Comparison of ENCODE assay signal across 29 cellular contexts in genomic region chr7:48660482-48660881, GRCh38.
"Had no signal": no experiment of that assay in that cellular context is flagged by ENCODE, and none has a peak within 500 bp of the region (broad histone marks: within the 10 kb centered on the region; RNA-seq: fewer than 3 reads in every experiment).

No MANE protein-coding gene starts in this region.

- ATAC-seq: left cardiac atrium; mucosa of descending colon; naive thymus-derived CD4-positive, alpha-beta T cell; natural killer cell treated with Interleukin-12 subunit alpha and Interleukin-12 subunit beta and Interleukin-15 and Interleukin-18, amount 100 ng/mL, for 72 hours; pancreas; right cardiac atrium; stimulated activated memory B cell treated with anti-CD40 and anti-IgM and Interleukin-4, amounts not matched to agents 10 μg/mL and 1 μg/mL and 100 μg/mL, for 72 hours; stimulated activated naive CD8-positive, alpha-beta T cell treated with anti-CD3 and anti-CD28 coated beads, Interleukin-15, Interleukin-2, amounts not matched to agents 100 U/mL and 50 U/mL, for 24 hours had no signal

- H3K36me3 Mint-ChIP-seq: memory B cell; naive thymus-derived CD4-positive, alpha-beta T cell; natural killer cell treated with Interleukin-12 subunit alpha and Interleukin-12 subunit beta and Interleukin-15 and Interleukin-18, amount 100 ng/mL, for 72 hours; stimulated activated memory B cell treated with anti-CD40 and anti-IgM and Interleukin-4, amounts not matched to agents 10 μg/mL and 1 μg/mL and 100 μg/mL, for 72 hours had no signal

- DNase-seq: hippocampal formation; kidney glomerular epithelial cell; left cardiac atrium; left ventricle myocardium inferior; midbrain; mucosa of descending colon; naive thymus-derived CD4-positive, alpha-beta T cell; nucleus accumbens; pancreas; posterior cingulate gyrus; retina; right cardiac atrium; stimulated activated CD4-positive, alpha-beta T cell treated with anti-CD3 and anti-CD28 coated beads, Interleukin-1b, Interleukin-23, amount 100 ng/mL, for 48 hours; stimulated activated CD4-positive, alpha-beta T cell treated with anti-CD3 and anti-CD28 coated beads, Interleukin-2, amount 100 ng/mL, for 48 hours; stimulated activated CD4-positive, alpha-beta T cell treated with anti-CD3 and anti-CD28 coated beads, Interleukin-4, amount 100 ng/mL, for 4 hours; stimulated activated CD8-positive, alpha-beta memory T cell treated with anti-CD3 and anti-CD28 coated beads, Interleukin-4, amount 100 ng/mL, for 48 hours; stimulated activated naive CD8-positive, alpha-beta T cell treated with anti-CD3 and anti-CD28 coated beads, Interleukin-15, Interleukin-2, amounts not matched to agents 100 U/mL and 50 U/mL, for 24 hours; stomach; testis; thyroid gland; transverse colon; upper lobe of left lung had no signal

- H3K4me3 ChIP-seq: left ventricle myocardium inferior, mucosa of descending colon, pancreas, prostate gland, smooth muscle cell, stomach, testis, thyroid gland, transverse colon, upper lobe of left lung, vagina had no signal

- H3K27me3 ChIP-seq: pancreas, stomach, testis, thyroid gland, transverse colon, upper lobe of left lung, vagina had no signal

- H3K27me3 Mint-ChIP-seq: memory B cell; naive thymus-derived CD4-positive, alpha-beta T cell; natural killer cell treated with Interleukin-12 subunit alpha and Interleukin-12 subunit beta and Interleukin-15 and Interleukin-18, amount 100 ng/mL, for 72 hours; stimulated activated memory B cell treated with anti-CD40 and anti-IgM and Interleukin-4, amounts not matched to agents 10 μg/mL and 1 μg/mL and 100 μg/mL, for 72 hours had no signal

- H3K4me3 Mint-ChIP-seq: memory B cell; naive thymus-derived CD4-positive, alpha-beta T cell; natural killer cell treated with Interleukin-12 subunit alpha and Interleukin-12 subunit beta and Interleukin-15 and Interleukin-18, amount 100 ng/mL, for 72 hours; neural crest cell; stimulated activated memory B cell treated with anti-CD40 and anti-IgM and Interleukin-4, amounts not matched to agents 10 μg/mL and 1 μg/mL and 100 μg/mL, for 72 hours had no signal

- H3K4me1 ChIP-seq: left ventricle myocardium inferior, pancreas, prostate gland, stomach, testis, thyroid gland, transverse colon, upper lobe of left lung, vagina had no signal

- H3K36me3 ChIP-seq: left ventricle myocardium inferior, pancreas, prostate gland, stomach, thyroid gland, transverse colon, upper lobe of left lung, vagina had no signal

- H3K4me2 ChIP-seq: smooth muscle cell had no signal

- H3K9me3 ChIP-seq: left ventricle myocardium inferior, mucosa of descending colon, pancreas, prostate gland, testis, thyroid gland, transverse colon, upper lobe of left lung, vagina had no signal

- H3K27ac Mint-ChIP-seq: memory B cell; naive thymus-derived CD4-positive, alpha-beta T cell; natural killer cell treated with Interleukin-12 subunit alpha and Interleukin-12 subunit beta and Interleukin-15 and Interleukin-18, amount 100 ng/mL, for 72 hours; stimulated activated memory B cell treated with anti-CD40 and anti-IgM and Interleukin-4, amounts not matched to agents 10 μg/mL and 1 μg/mL and 100 μg/mL, for 72 hours had no signal

- H3K4me1 Mint-ChIP-seq: memory B cell; naive thymus-derived CD4-positive, alpha-beta T cell; neural crest cell; stimulated activated memory B cell treated with anti-CD40 and anti-IgM and Interleukin-4, amounts not matched to agents 10 μg/mL and 1 μg/mL and 100 μg/mL, for 72 hours had no signal

- H3K27ac ChIP-seq: left ventricle myocardium inferior, pancreas, prostate gland, stomach, testis, thyroid gland, transverse colon, upper lobe of left lung, vagina had no signal
